In genomic region chr2:118062048-118062447, GRCh38 we compare ENCODE assay signal across 20 cellular contexts. TPM values are rescaled to one million over a fixed set of nuclear protein-coding genes. Genes with fewer than 3 reads are reported as not detected.
DNase-seq lines count a peak whose midpoint lies in the region; TF ChIP-seq lines count a peak whose summit lies in the region.
"Had no signal": no experiment of that assay in that cellular context is flagged by ENCODE, and none has a peak within 500 bp of the region (broad histone marks: within the 10 kb centered on the region; RNA-seq: fewer than 3 reads in every experiment).

No MANE protein-coding gene starts in this region.

- H2AFZ ChIP-seq in smooth muscle cell (ENCODE audit: low read depth) (no peak overlapping the region), neuronal stem cell (ENCODE audit: low read length) (no peak overlapping the region)

- peaks cover 3% of the 10 kb centered on the region for H3K4me1 ChIP-seq in smooth muscle cell (ENCODE audit: low read depth)
- no peaks in the 10 kb centered on the region for H3K4me1 ChIP-seq in neuronal stem cell (ENCODE audit: control insufficient read depth in 2 of 2, insufficient read depth in 1 of 2, low read depth in 1 of 2, low read length in 2 of 2)
- H3K4me1 ChIP-seq: transverse colon had no signal

- no peak overlapping the region for H3K9ac ChIP-seq in smooth muscle cell (ENCODE audit: low read depth)
- no peak overlapping the region for H3K9ac ChIP-seq in neuronal stem cell (ENCODE audit: low read depth, low read length, poor library complexity)

- no peak overlapping the region for H4K8ac ChIP-seq in neuronal stem cell (ENCODE audit: low read depth, low read length)

- no peaks in the 10 kb centered on the region for H3K79me2 ChIP-seq in smooth muscle cell (ENCODE audit: low read depth)

- H3K27me3 ChIP-seq in smooth muscle cell (ENCODE audit: low read depth): no peaks in the 10 kb centered on the region
- peaks cover 0 to 68% (median 0%) of the 10 kb centered on the region in 3 experiments for H3K27me3 ChIP-seq in neuronal stem cell (ENCODE audit: control insufficient read depth in 3 of 3, insufficient read depth in 3 of 3, low read depth in 1 of 3, low read length in 3 of 3)

- no peaks in the 10 kb centered on the region for H3K9me3 ChIP-seq in smooth muscle cell (replicated peaks; ENCODE audit: low read depth)
- H3K9me3 ChIP-seq in neuronal stem cell (replicated peaks in 1 of 2; ENCODE audit: control insufficient read depth in 2 of 2, insufficient read depth in 1 of 2, low read depth in 1 of 2, low read length in 2 of 2): no peaks in the 10 kb centered on the region
- H3K9me3 ChIP-seq: transverse colon had no signal

- H2BK12ac ChIP-seq in neuronal stem cell (ENCODE audit: low read length): no peak overlapping the region

- H3K18ac ChIP-seq in neuronal stem cell (ENCODE audit: low read length): no peak overlapping the region

- H3K14ac ChIP-seq in neuronal stem cell (ENCODE audit: low read length): no peak overlapping the region

- no peak overlapping the region for H2BK5ac ChIP-seq in neuronal stem cell (ENCODE audit: low read length)

- H3K4me2 ChIP-seq in smooth muscle cell (peak overlapping the region; percentile 53), neuronal stem cell (ENCODE audit: insufficient read depth, low read length, poor library complexity, severe bottlenecking) (no peak overlapping the region)

- H3K36me3 ChIP-seq in smooth muscle cell (ENCODE audit: low read depth) (no peaks in the 10 kb centered on the region), neuronal stem cell (replicated peaks in 1 of 2; ENCODE audit: control insufficient read depth in 2 of 2, insufficient read depth in 2 of 2, low read length in 2 of 2) (no peaks in the 10 kb centered on the region)
- H3K36me3 ChIP-seq: transverse colon had no signal

- no peak overlapping the region for H3K4me3 ChIP-seq in fibroblast of the aortic adventitia (ENCODE audit: low read depth, low read length)
- no peak overlapping the region for H3K4me3 ChIP-seq in smooth muscle cell
- H3K4me3 ChIP-seq in neuronal stem cell (ENCODE audit: low read length in 2 of 2): no peak overlapping the region
- H3K4me3 ChIP-seq: dorsolateral prefrontal cortex, skin epidermis, transverse colon had no signal

- H3K27ac ChIP-seq in smooth muscle cell (ENCODE audit: low read depth) (peak overlapping the region; percentile 17), neuronal stem cell (replicated peaks; ENCODE audit: low read length) (no peak overlapping the region)
- H3K27ac ChIP-seq: dorsolateral prefrontal cortex, epithelial cell of prostate, transverse colon had no signal

- TF ChIP-seq CTCF in fibroblast of the aortic adventitia (IDR thresholded peaks at IDR 0.05; ENCODE audit: insufficient read depth, low read length) (no peak), smooth muscle cell (IDR thresholded peaks at IDR 0.05; ENCODE audit: borderline replicate concordance, insufficient read depth, poor library complexity, severe bottlenecking) (no peak)

- H3K4ac ChIP-seq in neuronal stem cell (ENCODE audit: low read length): no peak overlapping the region

- H2BK120ac ChIP-seq in neuronal stem cell (ENCODE audit: low read depth, low read length): no peak overlapping the region

- no peaks in the 10 kb centered on the region for H4K20me1 ChIP-seq in smooth muscle cell (ENCODE audit: low read depth)

- H4K91ac ChIP-seq in neuronal stem cell (ENCODE audit: low read depth, low read length, poor library complexity): no peak overlapping the region

- H3K23ac ChIP-seq in neuronal stem cell (ENCODE audit: low read depth, low read length, poor library complexity): no peak overlapping the region

- no peak overlapping the region for H2AK5ac ChIP-seq in neuronal stem cell (ENCODE audit: low read depth, low read length)

- no peak overlapping the region for H2BK15ac ChIP-seq in neuronal stem cell (ENCODE audit: low read length)

- no peaks in the 10 kb centered on the region for H3K79me1 ChIP-seq in neuronal stem cell (ENCODE audit: low read depth, low read length)

- DNase-seq in GM04503 (ENCODE audit: low read depth) (peak; percentile 68), NOMO-1 treated with DMSO at 0.1 percent for 48 hours (lab: John Stamatoyannopoulos, UW; ENCODE audit: unreplicated experiment) (peak; percentile 53), fibroblast of the aortic adventitia (ENCODE audit: low read depth) (peak; percentile 66), smooth muscle cell (lab: John Stamatoyannopoulos, UW; ENCODE audit: unreplicated experiment) (no peak), islet precursor cell (no peak), neuronal stem cell (ENCODE audit: low spot score) (no peak), GOT3 (lab: John Stamatoyannopoulos, UW) (no peak)
- DNase-seq: activated CD8-positive, alpha-beta T cell treated with anti-CD3 and anti-CD28 coated beads, Interleukin-2, amount 10 ng/mL, durations not matched to agents 7 days and 5 days; activated naive CD4-positive, alpha-beta T cell treated with Interleukin-2 at 50 U/mL for 16 hours; activated T-cell treated with anti-CD3 and anti-CD28 coated beads, Interleukin-2, amount 50 U/mL, for 4 hours; aorta; central memory CD4-positive, alpha-beta T cell; dorsolateral prefrontal cortex; left cardiac atrium; NCI-H1694; NCI-H774; stimulated activated CD4-positive, alpha-beta T cell treated with anti-CD3 and anti-CD28 coated beads, Interleukin-2, amount 100 ng/mL, for 48 hours; transverse colon had no signal

- H3F3A ChIP-seq in smooth muscle cell (ENCODE audit: low read depth): peaks cover 19% of the 10 kb centered on the region

RNA-seq across cellular contexts. Expression of gene INSIG2, which starts 26.2 kb away (rescaled TPM):
- 5.3 and 9.5 TPM in 2 replicates for total RNA-seq in fibroblast of the aortic adventitia (ENCODE audit: low replicate concordance)
- 51.6 and 71.1 TPM in 2 replicates for total RNA-seq in smooth muscle cell
- 73.1 and 85.6 TPM in 2 replicates for polyA plus RNA-seq in smooth muscle cell
- 7.2 TPM for polyA plus RNA-seq in neuronal stem cell (2013, experiment 1 of 2)
- 7.2 TPM for polyA plus RNA-seq in neuronal stem cell (2013, experiment 2 of 2)

RNA-seq across cellular contexts. Expression of gene CCDC93, which starts 48.2 kb away (rescaled TPM):
- total RNA-seq in fibroblast of the aortic adventitia (ENCODE audit: low replicate concordance) (23.9 and 30.5 TPM in 2 replicates), smooth muscle cell (13.2 and 17.2 TPM in 2 replicates)
- 9.5 and 15.7 TPM in 2 replicates for polyA plus RNA-seq in smooth muscle cell
- 15.5 TPM for polyA plus RNA-seq in neuronal stem cell (2013, experiment 1 of 2)
- polyA plus RNA-seq in neuronal stem cell (2013, experiment 2 of 2): 14.2 TPM

Comparison
In these comparisons a context has a peak if more than half of its experiments do, and no peak if none do; other contexts are left out.
1. DNase-seq: peak in GM04503 (single experiment), NOMO-1 treated with DMSO at 0.1 percent for 48 hours (single experiment) and fibroblast of the aortic adventitia (single experiment); none in smooth muscle cell (single experiment), islet precursor cell (single experiment), neuronal stem cell (single experiment) and GOT3 (single experiment).